ENCODE assay signal across 21 cellular contexts in the genomic region with DNA sequence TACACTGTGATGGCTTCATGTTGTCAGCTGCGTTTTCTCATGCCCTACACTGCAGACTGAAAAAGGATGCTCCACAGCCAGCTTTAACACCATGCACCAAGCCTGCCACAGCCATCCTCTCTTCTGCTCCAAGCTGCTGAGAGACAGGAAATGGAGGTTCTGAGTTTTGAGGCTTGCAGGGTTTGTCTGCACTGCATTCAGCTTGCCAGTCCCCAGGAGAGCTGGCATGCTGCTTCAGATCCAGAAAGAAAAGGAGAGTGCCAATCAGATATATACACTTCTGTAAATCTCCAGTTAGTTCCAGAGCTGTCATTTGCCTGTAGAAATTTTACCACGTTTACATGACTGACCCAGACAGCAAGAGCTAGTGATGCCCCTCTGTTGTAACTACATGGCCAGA.
DNase-seq lines count a peak whose midpoint lies in the region; ATAC-seq and TF ChIP-seq lines count a peak whose summit lies in the region.
"Had no signal": no experiment of that assay in that cellular context is flagged by ENCODE, and none has a peak within 500 bp of the region (broad histone marks: within the 10 kb centered on the region; RNA-seq: fewer than 3 reads in every experiment).

No MANE protein-coding gene starts in this region.

- H3K4me1 Mint-ChIP-seq in activated T-cell treated with anti-CD3 and anti-CD28 coated beads, Interleukin-2, amount 50 U/mL, for 24 hours (ENCODE audit: low read depth), result no peaks in the 10 kb centered on the region

- H3K27ac ChIP-seq in neural cell (ENCODE audit: low read length), result peak overlapping the region; percentile 42
- H3K27ac ChIP-seq: SK-N-MC had no signal

- peaks cover 14% of the 10 kb centered on the region for H3K9me3 Mint-ChIP-seq in activated T-cell treated with anti-CD3 and anti-CD28 coated beads, Interleukin-2, amount 50 U/mL, for 24 hours
- H3K9me3 Mint-ChIP-seq: GM23338 had no signal

- H3K36me3 Mint-ChIP-seq in activated T-cell treated with anti-CD3 and anti-CD28 coated beads, Interleukin-2, amount 50 U/mL, for 24 hours (ENCODE audit: low read depth), result no peaks in the 10 kb centered on the region

- no peaks in the 10 kb centered on the region for H4K20me1 ChIP-seq in neural cell (ENCODE audit: insufficient read depth)

- H3K27ac Mint-ChIP-seq in activated T-cell treated with anti-CD3 and anti-CD28 coated beads, Interleukin-2, amount 50 U/mL, for 24 hours, result no peak overlapping the region
- H3K27ac Mint-ChIP-seq: CD4-positive, alpha-beta T cell; GM23338 had no signal

- H3K27me3 ChIP-seq in BE2C (no peaks in the 10 kb centered on the region), MG63 (no peaks in the 10 kb centered on the region), adipocyte (replicated peaks; ENCODE audit: control insufficient read depth, insufficient read depth, low read length) (no peaks in the 10 kb centered on the region), neural cell (ENCODE audit: insufficient read depth, low read depth, low read length) (no peaks in the 10 kb centered on the region)

- H3K27me3 Mint-ChIP-seq in activated T-cell treated with anti-CD3 and anti-CD28 coated beads, Interleukin-2, amount 50 U/mL, for 24 hours, result no peaks in the 10 kb centered on the region
- H3K27me3 Mint-ChIP-seq: CD4-positive, alpha-beta T cell had no signal

- H3K79me2 ChIP-seq in neural cell (replicated peaks; ENCODE audit: insufficient read depth, low read length), result no peaks in the 10 kb centered on the region

- H3K9ac ChIP-seq in adipocyte (ENCODE audit: low read length) (no peak overlapping the region), neural cell (ENCODE audit: low read length) (peak overlapping the region; percentile 10)

- no peak overlapping the region for H3K4me2 ChIP-seq in neural cell (ENCODE audit: low read length)
- H3K4me2 ChIP-seq: GM23338 had no signal

- H3K9me3 ChIP-seq in BE2C (no peaks in the 10 kb centered on the region), MG63 (no peaks in the 10 kb centered on the region), adipocyte (ENCODE audit: control insufficient read depth, low read length) (no peaks in the 10 kb centered on the region), neural cell (ENCODE audit: low read length) (no peaks in the 10 kb centered on the region)
- H3K9me3 ChIP-seq: Caco-2 had no signal

- no peak for ATAC-seq in GM18861 (IDR thresholded peaks at IDR 0.05; ENCODE audit: unreplicated experiment)
- ATAC-seq: GM12878, GM23338 had no signal

- TF ChIP-seq CTCF in BE2C (IDR thresholded peaks at IDR 0.05; ENCODE audit: low read depth, low read length) (no peak), neural cell (IDR thresholded peaks at IDR 0.05; ENCODE audit: poor library complexity, severe bottlenecking) (no peak)

- TF ChIP-seq RAD21 in neural cell (conservative IDR thresholded peaks at IDR 0.05), result no peak

- no peak overlapping the region for H3K4me3 Mint-ChIP-seq in activated T-cell treated with anti-CD3 and anti-CD28 coated beads, Interleukin-2, amount 50 U/mL, for 24 hours
- H3K4me3 Mint-ChIP-seq: CD4-positive, alpha-beta T cell; GM23338 had no signal

- H2AFZ ChIP-seq in neural cell (ENCODE audit: low read depth, low read length), result no peak overlapping the region
- H2AFZ ChIP-seq: GM23338 had no signal

- no peaks in the 10 kb centered on the region for H3K9me2 ChIP-seq in neural cell (ENCODE audit: insufficient read depth, low read length)

- no peak overlapping the region for H3K4me3 ChIP-seq in BE2C (ENCODE audit: low read depth, low read length)
- H3K4me3 ChIP-seq in MG63, result no peak overlapping the region
- H3K4me3 ChIP-seq in adipocyte (ENCODE audit: low read length), result no peak overlapping the region
- H3K4me3 ChIP-seq in neural cell (ENCODE audit: low read length), result no peak overlapping the region
- H3K4me3 ChIP-seq: GM12878, GM23338, SK-N-MC had no signal

- H3K4me1 ChIP-seq in BE2C (peaks cover 17% of the 10 kb centered on the region), adipocyte (ENCODE audit: control insufficient read depth, insufficient read depth, low read length) (no peaks in the 10 kb centered on the region)
- H3K4me1 ChIP-seq: Caco-2 had no signal

- DNase-seq in BE2C (peak; percentile 73), MG63 (peak; percentile 28), adipocyte (ENCODE audit: low read depth) (peak; percentile 13), islet precursor cell (no peak), NCI-H748 (lab: John Stamatoyannopoulos, UW; ENCODE audit: unreplicated experiment) (no peak)
- no peak for DNase-seq in activated T-cell treated with anti-CD3 and anti-CD28 coated beads, Interleukin-2, amount 50 U/mL, for 24 hours
- DNase-seq: Caco-2; CD4-positive, alpha-beta T cell; HCEC 1CT; NCI-H1105 treated with DMSO at 0.1 percent for 48 hours; NCI-H187; NCI-H2107; NCI-H226; NCI-H526; NK-92 treated with Interleukin-12 subunit alpha and Interleukin-12 subunit beta, amount 100 ng/mL, for 24 hours; Right ventricle myocardium superior had no signal

- H3K36me3 ChIP-seq in BE2C (no peaks in the 10 kb centered on the region), MG63 (no peaks in the 10 kb centered on the region), adipocyte (ENCODE audit: control insufficient read depth, insufficient read depth, low read length, severe bottlenecking) (no peaks in the 10 kb centered on the region), neural cell (ENCODE audit: insufficient read depth, low read length) (no peaks in the 10 kb centered on the region)

- TF ChIP-seq EP300 in neural cell (conservative IDR thresholded peaks at IDR 0.05; ENCODE audit: poor library complexity, severe bottlenecking), result no peak

- no peaks in the 10 kb centered on the region for H3F3A ChIP-seq in neural cell (ENCODE audit: insufficient read depth, low read length, poor library complexity, severe bottlenecking)

TF ChIP-seq in neural cell, 6 proteins besides CTCF, POLR2A, EP300 and RAD21:
- TF ChIP-seq POLR2AphosphoS5 (IDR thresholded peaks at IDR 0.05) (no peak), REST (IDR thresholded peaks at IDR 0.05; ENCODE audit: borderline replicate concordance) (peak; percentile 11)

Comparison
In these comparisons a context has a peak if more than half of its experiments do, and no peak if none do; other contexts are left out.
1. DNase-seq: peak in BE2C (single experiment), MG63 (single experiment) and adipocyte (single experiment); none in islet precursor cell (single experiment), NCI-H748 (single experiment) and activated T-cell treated with anti-CD3 and anti-CD28 coated beads, Interleukin-2, amount 50 U/mL, for 24 hours (single experiment).